ENCODE assay signal across 2 cellular contexts in the genomic region with DNA sequence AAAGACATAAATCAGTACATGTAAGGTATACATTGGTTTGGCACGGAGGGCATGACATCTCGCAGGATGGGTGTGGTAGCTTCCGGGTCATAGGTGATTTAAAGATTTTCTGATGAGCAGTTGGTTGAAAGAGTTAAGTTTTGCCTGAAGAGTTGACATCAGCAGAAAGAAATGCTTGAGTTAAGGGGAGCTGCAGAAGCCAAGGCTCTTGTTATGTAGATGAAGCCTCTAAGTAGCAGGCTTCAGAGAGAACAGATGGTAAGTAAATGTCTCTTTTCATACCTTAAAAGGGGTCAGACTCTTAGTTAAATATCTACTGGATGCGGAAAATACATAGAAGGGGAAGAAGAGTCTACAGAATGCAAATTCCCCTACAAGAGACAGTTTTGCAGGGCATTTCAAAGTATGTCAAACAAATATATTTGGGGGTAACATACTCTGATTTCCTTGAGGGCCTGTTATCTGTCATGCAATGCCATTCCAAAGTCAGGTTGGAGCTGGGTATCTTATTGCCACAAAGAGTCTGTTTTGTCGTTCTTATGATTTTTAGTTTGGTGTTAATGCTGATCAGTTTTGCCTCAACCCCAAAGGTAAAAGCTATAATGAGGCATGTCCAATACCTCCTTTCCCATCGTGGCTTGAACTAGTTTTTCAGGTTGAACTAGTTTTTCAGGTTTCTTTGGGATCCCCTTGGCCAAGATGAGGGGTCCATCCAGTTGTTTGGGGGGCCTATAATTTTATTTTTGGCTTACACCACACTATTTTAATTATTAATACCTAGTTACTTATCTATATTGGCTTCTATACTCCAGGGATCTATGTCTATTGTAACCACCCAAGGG.
TF ChIP-seq lines count a peak whose summit lies in the region.

No MANE protein-coding gene starts in this region.

TF ChIP-seq in IMR-90, 13 proteins besides CTCF, POLR2A, EP300 and RAD21:
- TF ChIP-seq BHLHE40 (IDR thresholded peaks at IDR 0.05; ENCODE audit: low read depth, low read length), result no peak
- no peak for TF ChIP-seq MXI1 (IDR thresholded peaks at IDR 0.05; ENCODE audit: borderline replicate concordance, low read depth, low read length)
- TF ChIP-seq NFE2L2 (IDR thresholded peaks at IDR 0.05; ENCODE audit: low read depth, low read length), result no peak
- TF ChIP-seq ELK1 (IDR thresholded peaks at IDR 0.05; ENCODE audit: borderline replicate concordance, low read depth, low read length), result no peak
- TF ChIP-seq RCOR1 (IDR thresholded peaks at IDR 0.05; ENCODE audit: insufficient replicate concordance, low read length), result no peak
- no peak for TF ChIP-seq CHD1 (IDR thresholded peaks at IDR 0.05; ENCODE audit: low read depth, low read length)
- no peak for TF ChIP-seq RFX5 (IDR thresholded peaks at IDR 0.05; ENCODE audit: low read depth, low read length)
- no peak for TF ChIP-seq MAZ (IDR thresholded peaks at IDR 0.05; ENCODE audit: borderline replicate concordance, low read depth, low read length)
- no peak for TF ChIP-seq FOS (IDR thresholded peaks at IDR 0.05; ENCODE audit: low read depth, low read length)
- TF ChIP-seq SMC3 (IDR thresholded peaks at IDR 0.05; ENCODE audit: low read depth, low read length), result no peak
- TF ChIP-seq USF2 (IDR thresholded peaks at IDR 0.05; ENCODE audit: low read depth, low read length), result no peak
- TF ChIP-seq MAFK (IDR thresholded peaks at IDR 0.05; ENCODE audit: low read depth, low read length), result no peak
- no peak for TF ChIP-seq CEBPB (IDR thresholded peaks at IDR 0.05; ENCODE audit: low read depth, low read length)

TF ChIP-seq in H1, 55 proteins besides CTCF, POLR2A, EP300 and RAD21:
- peak; percentile 74; the same call in 1 of the 2 replicates for TF ChIP-seq RBBP5 (IDR thresholded peaks at IDR 0.05; ENCODE audit: borderline replicate concordance, low read depth, low read length)
- TF ChIP-seq ATF3 (IDR thresholded peaks at IDR 0.05; ENCODE audit: insufficient read depth, low read depth, low read length), result no peak
- peak; percentile 59 for TF ChIP-seq SP1 (IDR thresholded peaks at IDR 0.05; ENCODE audit: low read depth, low read length)
- TF ChIP-seq E2F6 (IDR thresholded peaks at IDR 0.05), result 0 out of 2 replicates have a peak, but pooled peaks have one; percentile 7
- TF ChIP-seq EZH2 (IDR thresholded peaks at IDR 0.05; ENCODE audit: low read depth, low read length, severe bottlenecking), result no peak
- TF ChIP-seq SRF (IDR thresholded peaks at IDR 0.05; ENCODE audit: low read depth, low read length), result peak; percentile 27; the same call in 1 of the 2 replicates
- TF ChIP-seq JUND (IDR thresholded peaks at IDR 0.05; ENCODE audit: low read length), result peak; percentile 87
- peak; percentile 78 for TF ChIP-seq ASH2L (IDR thresholded peaks at IDR 0.05; ENCODE audit: low read length)
- TF ChIP-seq JUN (IDR thresholded peaks at IDR 0.05; ENCODE audit: low read depth, low read length), result peak; percentile 82; the same call in 1 of the 2 replicates
- peak; percentile 18; the same call in 1 of the 2 replicates for TF ChIP-seq MAFK (IDR thresholded peaks at IDR 0.05; ENCODE audit: low read depth, low read length)
